2 cellular contexts compared by ENCODE assay signal in genomic region chr19:41321204-41321599, GRCh38.
A peak's percentile ranks its signal among the peaks of the same experiment; 100 is the strongest.
TF ChIP-seq lines count a peak whose summit lies in the region.

No MANE protein-coding gene starts in this region.

TF ChIP-seq in HCT116, 20 proteins besides CTCF, POLR2A, EP300 and RAD21:
- TF ChIP-seq ZNF274 (IDR thresholded peaks at IDR 0.05; ENCODE audit: low read depth, low read length) (no peak), SP1 (IDR thresholded peaks at IDR 0.05; ENCODE audit: low read depth) (no peak), SIN3A (IDR thresholded peaks at IDR 0.05; ENCODE audit: low read depth) (no peak), EZH2phosphoT487 (IDR thresholded peaks at IDR 0.05; ENCODE audit: borderline replicate concordance) (no peak), ELF1 (IDR thresholded peaks at IDR 0.05; ENCODE audit: borderline replicate concordance, low read depth) (no peak), MAX (IDR thresholded peaks at IDR 0.05) (no peak), ATF3 (IDR thresholded peaks at IDR 0.05) (no peak), CEBPB (IDR thresholded peaks at IDR 0.05; ENCODE audit: low read depth) (no peak), SRF (IDR thresholded peaks at IDR 0.05; ENCODE audit: low read depth) (no peak), ZFX (IDR thresholded peaks at IDR 0.05) (no peak), FOSL1 (IDR thresholded peaks at IDR 0.05; ENCODE audit: low read depth) (no peak), EZH2 (IDR thresholded peaks at IDR 0.05) (no peak), TCF7L2 (IDR thresholded peaks at IDR 0.05; ENCODE audit: borderline replicate concordance, extremely low read depth, insufficient read depth, insufficient read length) (no peak), JUND (IDR thresholded peaks at IDR 0.05) (no peak), POLR2AphosphoS5 (IDR thresholded peaks at IDR 0.05; ENCODE audit: low read depth, low read length) (no peak), YY1 (IDR thresholded peaks at IDR 0.05; ENCODE audit: extremely low read depth, insufficient replicate concordance, low read depth, low read length) (no peak), ZBTB33 (IDR thresholded peaks at IDR 0.05; ENCODE audit: extremely low read depth, insufficient replicate concordance, low read length) (no peak)

TF ChIP-seq in HepG2, 621 proteins besides CTCF, POLR2A, EP300 and RAD21:
- TF ChIP-seq ZNF547 (CRISPR knock-in tag; IDR thresholded peaks at IDR 0.05) (0 out of 2 replicates have a peak, but pooled peaks have one; percentile 41), IRF2 (CRISPR knock-in tag; IDR thresholded peaks at IDR 0.05) (no peak), AGO2 (optimal IDR thresholded peaks at IDR 0.05; ENCODE audit: low read depth, low read length) (peak; percentile 75)
